ENCODE assay signal across 15 cellular contexts in genomic region chr19:15108845-15109767, GRCh38. TPM values are rescaled to one million over a fixed set of nuclear protein-coding genes. Genes with fewer than 3 reads are reported as not detected.
DNase-seq lines count a peak whose midpoint lies in the region; ATAC-seq and TF ChIP-seq lines count a peak whose summit lies in the region.
"Had no signal": no experiment of that assay in that cellular context is flagged by ENCODE, and none has a peak within 500 bp of the region (broad histone marks: within the 10 kb centered on the region; RNA-seq: fewer than 3 reads in every experiment).

No MANE protein-coding gene starts in this region.

- peak overlapping the region; percentile 86 for H3K27ac ChIP-seq in Panc1 (ENCODE audit: low read length)
- H3K27ac ChIP-seq in fibroblast of lung (ENCODE audit: insufficient read depth, low read length): no peak overlapping the region
- H3K27ac ChIP-seq in psoas muscle: no peak overlapping the region
- H3K27ac ChIP-seq: BLaER1 had no signal

- no TSS peak for BruUV-seq in Panc1 (replicated peaks; lab: Mats Ljungman, UMichigan)

- H3K27me3 ChIP-seq in Panc1 (ENCODE audit: control insufficient read depth, insufficient read depth, low read length) (no peaks in the 10 kb centered on the region), fibroblast of lung (ENCODE audit: control insufficient read depth, insufficient read depth, low read length) (no peaks in the 10 kb centered on the region), psoas muscle (ENCODE audit: insufficient read depth in 3 of 3, low read length in 2 of 3) (peaks cover 0 to 28% (median 6%) of the 10 kb centered on the region in 3 donors)
- H3K27me3 ChIP-seq: BLaER1 had no signal

- DNase-seq in AG09309 (ENCODE audit: low read depth) (no peak), Panc1 (ENCODE audit: low read depth, low spot score) (no peak), fibroblast of lung (ENCODE audit: low read depth in 2 of 2) (no peak), psoas muscle (no peak), NCI-H2081 (lab: John Stamatoyannopoulos, UW) (no peak), NCI-H510A treated with DMSO at 0.1 percent for 48 hours (lab: John Stamatoyannopoulos, UW) (no peak), NCI-H2196 treated with DMSO at 0.1 percent for 48 hours (lab: John Stamatoyannopoulos, UW; ENCODE audit: unreplicated experiment) (no peak)
- DNase-seq in activated T-cell treated with anti-CD3 and anti-CD28 coated beads, Interleukin-2, amount 50 U/mL, for 4 hours: no peak
- DNase-seq: GF-D8, hippocampal formation, midbrain, NCI-H226, RPMI8226 had no signal

- peaks cover 15% of the 10 kb centered on the region for H3K4me1 Mint-ChIP-seq in activated T-cell treated with anti-CD3 and anti-CD28 coated beads, Interleukin-2, amount 50 U/mL, for 4 hours (ENCODE audit: low read depth)

- intact Hi-C loops in Panc1 (cut with micrococcal nuclease; ENCODE audit: unreplicated experiment) (no loop called here), psoas muscle (cut with DNase I) (no loop called here)

- peaks cover 25% of the 10 kb centered on the region for H3K79me2 ChIP-seq in fibroblast of lung (ENCODE audit: control insufficient read depth, insufficient read depth, low read length)

- H3K9me3 ChIP-seq in Panc1 (ENCODE audit: control insufficient read depth, insufficient read depth, low read depth, low read length) (no peaks in the 10 kb centered on the region), fibroblast of lung (ENCODE audit: control insufficient read depth, insufficient read depth, low read depth, low read length) (no peaks in the 10 kb centered on the region), psoas muscle (no peaks in the 10 kb centered on the region)

- CTCF ChIA-PET in Panc1 (lab: Charles Lee): no interaction called here

- no peaks in the 10 kb centered on the region for H4K20me1 ChIP-seq in fibroblast of lung (ENCODE audit: control insufficient read depth, extremely low read depth, insufficient read depth, low read length)
- H4K20me1 ChIP-seq: BLaER1 had no signal

- ATAC-seq in Panc1 (no peak), psoas muscle (no peak)
- ATAC-seq in activated T-cell treated with anti-CD3 and anti-CD28 coated beads, Interleukin-2, amount 50 U/mL, for 4 hours: no peak

- H3K4me2 ChIP-seq in fibroblast of lung (ENCODE audit: extremely low read depth, insufficient read depth, low read length): no peak overlapping the region

- no peaks in the 10 kb centered on the region for H3K36me3 ChIP-seq in Panc1 (ENCODE audit: control insufficient read depth, insufficient read depth, low read length)
- H3K36me3 ChIP-seq in fibroblast of lung (ENCODE audit: control insufficient read depth, insufficient read depth, low read length): peaks cover 37% of the 10 kb centered on the region
- H3K36me3 ChIP-seq in psoas muscle (ENCODE audit: insufficient read depth in 1 of 2, low read depth in 1 of 2): peaks cover 0 to 23% of the 10 kb centered on the region in 2 donors

- in situ Hi-C loops in Panc1 (cut with HindIII; ENCODE audit: low pct_unique_long_range_greater_than_20kb, low sequenced_read_pairs): no loop called here

- H2AFZ ChIP-seq in fibroblast of lung (ENCODE audit: low read length): no peak overlapping the region

- no peak overlapping the region for H3K9ac ChIP-seq in fibroblast of lung (ENCODE audit: insufficient read depth, low read length)
- H3K9ac ChIP-seq: BLaER1 had no signal

- peaks cover 12% of the 10 kb centered on the region for H3K9me3 Mint-ChIP-seq in activated T-cell treated with anti-CD3 and anti-CD28 coated beads, Interleukin-2, amount 50 U/mL, for 4 hours

- H3K4me3 Mint-ChIP-seq in activated T-cell treated with anti-CD3 and anti-CD28 coated beads, Interleukin-2, amount 50 U/mL, for 4 hours: no peak overlapping the region

- H3K4me3 ChIP-seq in AG09309 (ENCODE audit: control insufficient read depth, low read depth, low read length): peak overlapping the region; percentile 87
- H3K4me3 ChIP-seq in Panc1 (ENCODE audit: low read depth in 2 of 2, low read length in 2 of 2): no peak overlapping the region
- peak overlapping the region in 3 of 4 experiments; percentile 80 to 85 (median 83) for H3K4me3 ChIP-seq in fibroblast of lung (replicated peaks in 1 of 4; ENCODE audit: control extremely low read depth in 1 of 4, insufficient read depth in 1 of 4, low read depth in 3 of 4, low read length in 4 of 4)
- H3K4me3 ChIP-seq in psoas muscle: peak overlapping the region; percentile 67
- H3K4me3 ChIP-seq: BLaER1 had no signal

- H3K27me3 Mint-ChIP-seq in activated T-cell treated with anti-CD3 and anti-CD28 coated beads, Interleukin-2, amount 50 U/mL, for 4 hours (ENCODE audit: low read depth): peaks cover 27% of the 10 kb centered on the region

- POLR2A ChIA-PET in Panc1 (lab: Charles Lee): no interaction called here

- 84 to 87% (median 85%) methylated on average over 17 to 21 of the region's 21 CpGs for WGBS in psoas muscle, 3 donors

- no peaks in the 10 kb centered on the region for H3K36me3 Mint-ChIP-seq in activated T-cell treated with anti-CD3 and anti-CD28 coated beads, Interleukin-2, amount 50 U/mL, for 4 hours (ENCODE audit: insufficient read depth)

- no peak for TF ChIP-seq CTCF in AG09309 (IDR thresholded peaks at IDR 0.05; ENCODE audit: control insufficient read depth, insufficient read depth, low read depth, low read length, missing control alignments)
- no peak for TF ChIP-seq CTCF in Panc1 (IDR thresholded peaks at IDR 0.05)
- no peak for TF ChIP-seq CTCF in fibroblast of lung (conservative IDR thresholded peaks at IDR 0.05 in 1 of 2, IDR thresholded peaks at IDR 0.05 in 1 of 2; ENCODE audit: low read depth in 1 of 2, low read length in 2 of 2)
- TF ChIP-seq CTCF in psoas muscle (IDR thresholded peaks at IDR 0.05): no peak

- H3K4me1 ChIP-seq in Panc1 (ENCODE audit: control insufficient read depth, insufficient read depth, low read length) (peaks cover 9% of the 10 kb centered on the region), fibroblast of lung (ENCODE audit: control insufficient read depth, extremely low read depth, insufficient read depth, low read length) (peaks cover 9% of the 10 kb centered on the region), psoas muscle (no peaks in the 10 kb centered on the region)

RNA-seq across cellular contexts. Expression of gene SYDE1, which starts 1.9 kb away (rescaled TPM):
- total RNA-seq in Panc1 (2021; ENCODE audit: unreplicated experiment): 47.7 TPM
- polyA plus RNA-seq in Panc1 (2012; ENCODE audit: insufficient read length): 74.2 TPM
- total RNA-seq in fibroblast of lung: 17.5 and 21.0 TPM in 2 replicates
- polyA plus RNA-seq in fibroblast of lung: 27.9 and 28.6 TPM in 2 replicates
- polyA plus RNA-seq in fibroblast of lung (2012): 49.6 and 51.1 TPM in 2 replicates
- 60.4 and 72.3 TPM in 2 replicates for polyA minus RNA-seq in fibroblast of lung (ENCODE audit: low replicate concordance)
- total RNA-seq in psoas muscle: 1 to 10 TPM; 4.5 to 4.9 (median 4.7) TPM
- polyA plus RNA-seq in psoas muscle: 1 to 10 TPM; 2.3 to 3.5 (median 2.6) TPM
- under 1 TPM; 0.49 to 0.76 (median 0.63) TPM for total RNA-seq in activated T-cell treated with anti-CD3 and anti-CD28 coated beads, Interleukin-2, amount 50 U/mL, for 4 hours

RNA-seq across cellular contexts. Expression of gene OR1I1, which starts 27.1 kb away (rescaled TPM):
- total RNA-seq in Panc1 (2021; ENCODE audit: unreplicated experiment) (not detected), fibroblast of lung (not detected in 2 replicates), psoas muscle (not detected)
- polyA plus RNA-seq in Panc1 (2012; ENCODE audit: insufficient read length): not detected
- polyA plus RNA-seq in fibroblast of lung (not detected in 2 replicates), psoas muscle (not detected)
- not detected in 2 replicates for polyA plus RNA-seq in fibroblast of lung (2012)
- not detected in 2 replicates for polyA minus RNA-seq in fibroblast of lung (ENCODE audit: low replicate concordance)
- not detected for total RNA-seq in activated T-cell treated with anti-CD3 and anti-CD28 coated beads, Interleukin-2, amount 50 U/mL, for 4 hours
- total RNA-seq: M059J had no signal

RNA-seq across cellular contexts. Expression of gene CASP14, which starts 59.8 kb away (rescaled TPM):
- total RNA-seq in Panc1 (2021; ENCODE audit: unreplicated experiment): not detected
- 0.11 TPM for polyA plus RNA-seq in Panc1 (2012; ENCODE audit: insufficient read length)
- total RNA-seq in fibroblast of lung: not detected in 2 replicates
- not detected in 2 replicates for polyA plus RNA-seq in fibroblast of lung
- not detected in 2 replicates for polyA plus RNA-seq in fibroblast of lung (2012)
- polyA minus RNA-seq in fibroblast of lung (ENCODE audit: low replicate concordance): not detected in 2 replicates
- not detected for total RNA-seq in psoas muscle
- polyA plus RNA-seq in psoas muscle: not detected
- total RNA-seq in activated T-cell treated with anti-CD3 and anti-CD28 coated beads, Interleukin-2, amount 50 U/mL, for 4 hours: not detected
- total RNA-seq: M059J had no signal

Comparison
In these comparisons a context has a peak if more than half of its experiments do, and no peak if none do; other contexts are left out.
1. H3K4me3 ChIP-seq: peak in AG09309 (single experiment), fibroblast of lung (3 of 4) and psoas muscle (single experiment); none in Panc1 (0 of 2).